8 cellular contexts compared by ENCODE assay signal in genomic region chr10:14879801-14880193, GRCh38. TPM values are rescaled to one million over a fixed set of nuclear protein-coding genes. Genes with fewer than 3 reads are reported as not detected.
DNase-seq lines count a peak whose midpoint lies in the region; ATAC-seq, FAIRE-seq and TF ChIP-seq lines count a peak whose summit lies in the region.

No MANE protein-coding gene starts in this region.

- peaks cover 25% of the 10 kb centered on the region for H3K36me3 ChIP-seq in RWPE2 (ENCODE audit: low read depth)

- H3K9me3 ChIP-seq in RWPE2 (ENCODE audit: severe bottlenecking) = no peaks in the 10 kb centered on the region

- peak overlapping the region; percentile 77 for H3K27ac ChIP-seq in RWPE2 (ENCODE audit: poor library complexity, severe bottlenecking)

- no peak for TF ChIP-seq POLR2A in GM12891 (IDR thresholded peaks at IDR 0.05; ENCODE audit: low read depth, low read length)

- FAIRE-seq in GM12891 (lab: Jason Lieb, UNC) = peak; percentile 28

- H3K27me3 ChIP-seq in RWPE2 (ENCODE audit: insufficient read depth, poor library complexity, severe bottlenecking) = no peaks in the 10 kb centered on the region

- TF ChIP-seq CTCF in RWPE2 (IDR thresholded peaks at IDR 0.05; ENCODE audit: poor library complexity, severe bottlenecking) (no peak), fibroblast of mammary gland (conservative IDR thresholded peaks at IDR 0.05; ENCODE audit: control insufficient read depth, insufficient read depth, low read depth, low read length) (no peak), retinal pigment epithelial cell (conservative IDR thresholded peaks at IDR 0.05; ENCODE audit: low read depth, low read length) (no peak)

- H3K4me3 ChIP-seq in RWPE2 (ENCODE audit: severe bottlenecking) (peak overlapping the region; percentile 72), fibroblast of mammary gland (ENCODE audit: control insufficient read depth, low read depth, low read length) (peak overlapping the region; percentile 71), retinal pigment epithelial cell (ENCODE audit: low read length) (peak overlapping the region; percentile 67)

- ATAC-seq in RWPE2 (ENCODE audit: low read depth) = no peak

- DNase-seq in GM12891 (ENCODE audit: insufficient read length, low spot score) = no peak
- DNase-seq in RWPE2 (ENCODE audit: low spot score) = no peak
- no peak for DNase-seq in fibroblast of mammary gland (ENCODE audit: low read depth)
- no peak for DNase-seq in retinal pigment epithelial cell (ENCODE audit: low read depth)
- no peak for DNase-seq in NCI-H510A treated with DMSO at 0.1 percent for 48 hours (lab: John Stamatoyannopoulos, UW)
- DNase-seq in cortex of kidney (lab: John Stamatoyannopoulos, UW) = no peak
- DNase-seq in NCI-H187 treated with DMSO at 0.1 percent for 48 hours (lab: John Stamatoyannopoulos, UW) = no peak
- no peak for DNase-seq in SKM-1 treated with dmso at 0.1 percent for 144 hours (lab: John Stamatoyannopoulos, UW; ENCODE audit: unreplicated experiment)

- peaks cover 15% of the 10 kb centered on the region for H3K4me1 ChIP-seq in RWPE2 (ENCODE audit: insufficient read depth, poor library complexity, severe bottlenecking)

TF ChIP-seq in GM12891, 5 proteins besides CTCF, POLR2A, EP300 and RAD21:
- TF ChIP-seq POU2F2 (IDR thresholded peaks at IDR 0.05; ENCODE audit: low read depth, low read length) = no peak
- TF ChIP-seq TAF1 (IDR thresholded peaks at IDR 0.05; ENCODE audit: low read depth, low read length) = no peak

RNA-seq across cellular contexts. Expression of gene SUV39H2, which starts 1.1 kb away (rescaled TPM):
- 10.4 TPM for polyA plus RNA-seq in GM12891 (2012; ENCODE audit: low read depth, missing spikeins)

RNA-seq across cellular contexts. Expression of gene HSPA14, which starts 41.7 kb away (rescaled TPM):
- polyA plus RNA-seq in GM12891 (2012; ENCODE audit: low read depth, missing spikeins) = 17.0 TPM

RNA-seq across cellular contexts. Expression of gene MSANTD7, which starts 41.7 kb away (rescaled TPM):
- polyA plus RNA-seq in GM12891 (2012; ENCODE audit: low read depth, missing spikeins) = 12.6 TPM

RNA-seq across cellular contexts. Expression of gene CDNF, which starts 42.0 kb away (rescaled TPM):
- 1.2 TPM for polyA plus RNA-seq in GM12891 (2012; ENCODE audit: low read depth, missing spikeins)
